In genomic region chr6:139376604-139377218, GRCh38 we compare ENCODE assay signal across 8 cellular contexts. TPM values are rescaled to one million over a fixed set of nuclear protein-coding genes. Genes with fewer than 3 reads are reported as not detected.
A peak's percentile ranks its signal among the peaks of the same experiment; 100 is the strongest.
DNase-seq lines count a peak whose midpoint lies in the region; ATAC-seq and TF ChIP-seq lines count a peak whose summit lies in the region.

No MANE protein-coding gene starts in this region.

- no peaks in the 10 kb centered on the region for H4K20me1 ChIP-seq in SU-DHL-6 (ENCODE audit: low read depth, low read length)

- no peak for TF ChIP-seq EP300 in gastroesophageal sphincter (IDR thresholded peaks at IDR 0.05)
- TF ChIP-seq EP300 in sigmoid colon (IDR thresholded peaks at IDR 0.05): no peak

- TF ChIP-seq POLR2A in gastroesophageal sphincter (IDR thresholded peaks at IDR 0.05) (no peak), sigmoid colon (IDR thresholded peaks at IDR 0.05) (no peak)

- no peaks in the 10 kb centered on the region for H3K9me2 ChIP-seq in SU-DHL-6 (replicated peaks; ENCODE audit: insufficient read depth, low read length)

- CTCF ChIA-PET in HEK293 (lab: Yijun Ruan, JAX): no interaction called here

- ATAC-seq in gastroesophageal sphincter (peak; percentile 16), GM19467 (IDR thresholded peaks at IDR 0.05; ENCODE audit: unreplicated experiment) (no peak), esophagus mucosa (no peak)

- no peak overlapping the region for H3K9ac ChIP-seq in SU-DHL-6 (ENCODE audit: low read length)

- no peak overlapping the region for H2AFZ ChIP-seq in SU-DHL-6 (ENCODE audit: low read depth, low read length, severe bottlenecking)

- DNase-seq in sigmoid colon: peak; percentile 86
- no peak for DNase-seq in mesenteric fat pad (ENCODE audit: low spot score)
- no peak for DNase-seq in COLO668 (lab: John Stamatoyannopoulos, UW; ENCODE audit: unreplicated experiment)

- peak overlapping the region; percentile 94; the same call in 1 of the 2 replicates for H3K27ac ChIP-seq in HEK293 (ENCODE audit: extremely low read depth, low read depth, low read length)
- no peak overlapping the region for H3K27ac ChIP-seq in SU-DHL-6 (ENCODE audit: low read depth, low read length)
- peak overlapping the region; percentile 90 to 97 (median 96) for H3K27ac ChIP-seq in gastroesophageal sphincter
- peak overlapping the region; percentile 96 to 97 (median 97) for H3K27ac ChIP-seq in sigmoid colon

- no peaks in the 10 kb centered on the region for H3K9me3 ChIP-seq in HEK293 (ENCODE audit: control insufficient read depth, insufficient read depth, low read depth, low read length)
- no peaks in the 10 kb centered on the region for H3K9me3 ChIP-seq in SU-DHL-6 (ENCODE audit: insufficient read depth, low read length)
- H3K9me3 ChIP-seq in gastroesophageal sphincter: no peaks in the 10 kb centered on the region
- no peaks in the 10 kb centered on the region for H3K9me3 ChIP-seq in sigmoid colon

- POLR2A ChIA-PET in HEK293 (lab: Yijun Ruan, JAX): interaction anchor here (0.5 to 8.1 kb wide), 3 partner anchors 155 to 211 kb away, joined by 3 to 141 read pairs (median 7); no protein-coding TSS in a partner anchor

- H3K27me3 ChIP-seq in SU-DHL-6 (ENCODE audit: low read length) (no peaks in the 10 kb centered on the region), gastroesophageal sphincter (no peaks in the 10 kb centered on the region), sigmoid colon (no peaks in the 10 kb centered on the region)

- TF ChIP-seq CTCF in HEK293 (tag by site-specific recombination; IDR thresholded peaks at IDR 0.05) (no peak), SU-DHL-6 (IDR thresholded peaks at IDR 0.05; ENCODE audit: insufficient read depth, low read length, poor library complexity, severe bottlenecking) (no peak), gastroesophageal sphincter (IDR thresholded peaks at IDR 0.05) (peak in 3 of 4 experiments; percentile 11 to 48 (median 40)), sigmoid colon (IDR thresholded peaks at IDR 0.05) (peak in 2 of 4 experiments; percentile 14 to 17)

- peak overlapping the region; percentile 75 for H3K4me2 ChIP-seq in SU-DHL-6 (ENCODE audit: low read depth, low read length, poor library complexity, severe bottlenecking)

- intact Hi-C loops in sigmoid colon (cut with DNase I): loop anchor here (2.0 to 10.0 kb wide), 9 partner anchors 96 to 828 kb away; no protein-coding TSS in a partner anchor

- peaks cover 24% of the 10 kb centered on the region for H3K79me2 ChIP-seq in SU-DHL-6 (ENCODE audit: insufficient read depth, low read length)

- H3K36me3 ChIP-seq in HEK293 (ENCODE audit: control insufficient read depth in 2 of 2, insufficient read depth in 1 of 2, low read length in 2 of 2) (peaks cover 0 to 20% of the 10 kb centered on the region in 2 experiments; a peak in 1 of 3 replicates), SU-DHL-6 (ENCODE audit: low read length) (no peaks in the 10 kb centered on the region; the same call in 1 of the 2 replicates), gastroesophageal sphincter (peaks cover 0 to 18% of the 10 kb centered on the region in 2 donors), sigmoid colon (peaks cover 6 to 18% (median 13%) of the 10 kb centered on the region in 4 donors)

- H3K4me1 ChIP-seq in HEK293 (ENCODE audit: control insufficient read depth, insufficient read depth, low read length) (peaks cover 6% of the 10 kb centered on the region), gastroesophageal sphincter (peaks cover 0 to 16% (median 0%) of the 10 kb centered on the region in 3 donors), sigmoid colon (peaks cover 4 to 13% (median 10%) of the 10 kb centered on the region in 4 donors)

- peaks cover 10% of the 10 kb centered on the region for H3F3A ChIP-seq in SU-DHL-6 (ENCODE audit: insufficient read depth)

- H3K4me3 ChIP-seq in HEK293 (ENCODE audit: low read depth, low read length) (no peak overlapping the region), SU-DHL-6 (ENCODE audit: insufficient read depth, low read length, poor library complexity, severe bottlenecking) (no peak overlapping the region), gastroesophageal sphincter (peak overlapping the region; percentile 79), sigmoid colon (peak overlapping the region; percentile 65 to 89 (median 86))

- WGBS in gastroesophageal sphincter (ENCODE audit: low coverage in 1 of 2), 2 donors: 46 to 47% methylated on average over 5 of the region's 5 CpGs
- WGBS in sigmoid colon, 2 donors: 38 to 66% methylated on average over 5 of the region's 5 CpGs

TF ChIP-seq in HEK293, 187 proteins besides CTCF, POLR2A, EP300 and RAD21:
- TF ChIP-seq ZNF645 (tag by site-specific recombination; IDR thresholded peaks at IDR 0.05) (no peak), ZBTB48 (tag by site-specific recombination; IDR thresholded peaks at IDR 0.05) (peak; percentile 52; the same call in 1 of the 2 replicates), BCL6B (tag by site-specific recombination; IDR thresholded peaks at IDR 0.05) (peak; percentile 13; the same call in 1 of the 2 replicates), HOXD13 (CRISPR knock-in tag; IDR thresholded peaks at IDR 0.05; ENCODE audit: borderline replicate concordance) (no peak), TRIM28 (IDR thresholded peaks at IDR 0.05; ENCODE audit: borderline replicate concordance, low read length) (0 out of 2 replicates have a peak, but pooled peaks have one; percentile 20), ZNF610 (tag by site-specific recombination; IDR thresholded peaks at IDR 0.05; ENCODE audit: borderline replicate concordance) (no peak)

RNA-seq across cellular contexts. Expression of gene CITED2, which starts 2.3 kb away (rescaled TPM):
- total RNA-seq in gastroesophageal sphincter (100 to 1,000 TPM; 103 to 553 (median 336) TPM), sigmoid colon (100 to 1,000 TPM in 3 of 4 donors, 10 to 100 TPM in 1; 71.7 to 182 (median 132) TPM), mesenteric fat pad (70.8 TPM), esophagus mucosa (27.3 TPM)
- polyA plus RNA-seq in sigmoid colon: 10 to 100 TPM; 26.4 to 57.7 (median 35.5) TPM

Comparison
In these comparisons a context has a peak if more than half of its experiments do, and no peak if none do; other contexts are left out.
1. H3K4me3 ChIP-seq: peak in gastroesophageal sphincter (2 of 2) and sigmoid colon (4 of 4); none in HEK293 (single experiment) and SU-DHL-6 (single experiment).
2. CTCF ChIP-seq: peak in gastroesophageal sphincter (3 of 4); none in HEK293 (single experiment) and SU-DHL-6 (single experiment).